In the genomic region with DNA sequence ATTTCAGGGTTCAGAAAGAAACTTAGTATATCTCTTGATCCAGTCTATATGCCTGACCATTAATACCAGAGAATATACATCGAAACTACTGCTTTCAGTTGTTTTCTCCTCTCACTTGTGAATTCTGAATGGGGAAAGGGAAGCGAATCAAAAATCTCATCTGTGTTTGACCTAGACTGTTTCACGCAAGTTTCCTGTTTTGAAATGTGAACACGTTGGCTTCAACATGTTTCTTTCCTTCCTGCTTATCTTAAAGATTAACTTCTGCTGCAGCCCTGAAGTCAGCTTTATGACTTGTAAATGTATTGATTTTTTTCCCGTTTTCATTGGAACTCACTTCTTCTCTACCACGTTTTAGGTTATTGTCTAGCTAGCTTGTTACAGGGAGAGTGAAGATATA, we compare ENCODE assay signal across 13 cellular contexts. TPM values are rescaled to one million over a fixed set of nuclear protein-coding genes. Genes with fewer than 3 reads are reported as not detected.
DNase-seq lines count a peak whose midpoint lies in the region; ATAC-seq, FAIRE-seq and TF ChIP-seq lines count a peak whose summit lies in the region.
"Had no signal": no experiment of that assay in that cellular context is flagged by ENCODE, and none has a peak within 500 bp of the region (broad histone marks: within the 10 kb centered on the region; RNA-seq: fewer than 3 reads in every experiment).

No MANE protein-coding gene starts in this region.

- H2AFZ ChIP-seq in OCI-LY7 (ENCODE audit: low read length) = no peak overlapping the region

- H4K20me1 ChIP-seq in OCI-LY7 (ENCODE audit: insufficient read depth, low read length) = no peaks in the 10 kb centered on the region

- no peaks in the 10 kb centered on the region for H3K27me3 Mint-ChIP-seq in activated naive CD8-positive, alpha-beta T cell treated with anti-CD3 and anti-CD28 coated beads, Interleukin-2, amount 10 ng/mL, durations not matched to agents 7 days and 5 days
- H3K27me3 Mint-ChIP-seq: naive B cell had no signal

- H3K4me1 ChIP-seq in pancreas (peaks cover 0 to 13% (median 0%) of the 10 kb centered on the region in 3 donors), OCI-LY7 (ENCODE audit: insufficient read depth, low read length, poor library complexity, severe bottlenecking) (no peaks in the 10 kb centered on the region), suprapubic skin (no peaks in the 10 kb centered on the region)

- CTCF ChIA-PET in OCI-LY7 (lab: Charles Lee; ENCODE audit: unreplicated experiment) = no interaction called here

- H3K27me3 ChIP-seq in pancreas (no peaks in the 10 kb centered on the region), suprapubic skin (no peaks in the 10 kb centered on the region)

- intact Hi-C loops in pancreas (cut with DNase I) = no loop called here
- intact Hi-C loops in OCI-LY7 (cut with micrococcal nuclease; ENCODE audit: unreplicated experiment) = no loop called here

- FAIRE-seq in pancreas (lab: Jason Lieb, UNC) = no peak

- H3K4me3 Mint-ChIP-seq in activated naive CD8-positive, alpha-beta T cell treated with anti-CD3 and anti-CD28 coated beads, Interleukin-2, amount 10 ng/mL, durations not matched to agents 7 days and 5 days = peak overlapping the region; percentile 9

- peak; percentile 1 for DNase-seq in GDM1 (lab: John Stamatoyannopoulos, UW)
- DNase-seq in NOMO-1 (lab: John Stamatoyannopoulos, UW; ENCODE audit: unreplicated experiment in 2 of 2) = peak; percentile 30 to 94
- DNase-seq in activated naive CD8-positive, alpha-beta T cell treated with anti-CD3 and anti-CD28 coated beads, Interleukin-2, amount 10 ng/mL, durations not matched to agents 7 days and 5 days = no peak
- DNase-seq in pancreas = no peak
- no peak for DNase-seq in OCI-LY7 (ENCODE audit: low spot score)
- no peak for DNase-seq in suprapubic skin (ENCODE audit: low spot score in 2 of 2)
- DNase-seq: amygdala, foreskin fibroblast, naive B cell, NCI-H2081 treated with DMSO at 0.1 percent for 48 hours had no signal

- H3K9me2 ChIP-seq in OCI-LY7 (ENCODE audit: insufficient read depth, low read length) = no peaks in the 10 kb centered on the region

- H3K27ac ChIP-seq in pancreas (peak overlapping the region in 2 of 4 donors; percentile 51 to 61), OCI-LY7 (ENCODE audit: low read depth, low read length, poor library complexity, severe bottlenecking) (no peak overlapping the region), suprapubic skin (no peak overlapping the region)

- H3K27ac Mint-ChIP-seq in activated naive CD8-positive, alpha-beta T cell treated with anti-CD3 and anti-CD28 coated beads, Interleukin-2, amount 10 ng/mL, durations not matched to agents 7 days and 5 days = peak overlapping the region; percentile 6

- no peaks in the 10 kb centered on the region for H3K79me2 ChIP-seq in OCI-LY7 (ENCODE audit: insufficient read depth, low read depth, low read length)

- TF ChIP-seq POLR2A in suprapubic skin (IDR thresholded peaks at IDR 0.05) = no peak

- H3K36me3 Mint-ChIP-seq in activated naive CD8-positive, alpha-beta T cell treated with anti-CD3 and anti-CD28 coated beads, Interleukin-2, amount 10 ng/mL, durations not matched to agents 7 days and 5 days = peaks cover 20% of the 10 kb centered on the region

- H3K9me3 ChIP-seq in pancreas (no peaks in the 10 kb centered on the region), OCI-LY7 (ENCODE audit: low read length) (no peaks in the 10 kb centered on the region), suprapubic skin (no peaks in the 10 kb centered on the region)

- no peak overlapping the region for H3K4me3 ChIP-seq in pancreas
- no peak overlapping the region for H3K4me3 ChIP-seq in OCI-LY7 (ENCODE audit: low read depth, low read length, poor library complexity, severe bottlenecking)
- H3K4me3 ChIP-seq in suprapubic skin = no peak overlapping the region

- POLR2A ChIA-PET in activated naive CD8-positive, alpha-beta T cell treated with anti-CD3 and anti-CD28 coated beads, Interleukin-2, amount 10 ng/mL, durations not matched to agents 7 days and 5 days (lab: Charles Lee) = no interaction called here
- POLR2A ChIA-PET in OCI-LY7 (lab: Charles Lee) = interaction anchor here (0.6 kb wide), 1 partner anchor 172 kb away, joined by 4 read pairs; no protein-coding TSS in a partner anchor

- 14 to 17% methylated on average over 6 of the region's 6 CpGs for WGBS in pancreas, 2 donors
- WGBS in suprapubic skin = 77% methylated on average over 6 of the region's 6 CpGs

- no peak overlapping the region for H3K4me2 ChIP-seq in OCI-LY7 (ENCODE audit: low read length)

- no TSS peak for BruUV-seq in OCI-LY7 (replicated peaks; lab: Mats Ljungman, UMichigan)

- H3K36me3 ChIP-seq in pancreas (peaks cover 0 to 15% (median 0%) of the 10 kb centered on the region in 3 donors), OCI-LY7 (ENCODE audit: insufficient read depth, low read length) (peaks cover 62% of the 10 kb centered on the region), suprapubic skin (peaks cover 58% of the 10 kb centered on the region)

- no peak for TF ChIP-seq CTCF in pancreas (IDR thresholded peaks at IDR 0.05)
- no peak for TF ChIP-seq CTCF in OCI-LY7 (conservative IDR thresholded peaks at IDR 0.05; ENCODE audit: low read length)
- TF ChIP-seq CTCF in suprapubic skin (IDR thresholded peaks at IDR 0.05) = no peak

- no peaks in the 10 kb centered on the region for H3K9me3 Mint-ChIP-seq in activated naive CD8-positive, alpha-beta T cell treated with anti-CD3 and anti-CD28 coated beads, Interleukin-2, amount 10 ng/mL, durations not matched to agents 7 days and 5 days
- H3K9me3 Mint-ChIP-seq: naive B cell had no signal

- H3K4me1 Mint-ChIP-seq in activated naive CD8-positive, alpha-beta T cell treated with anti-CD3 and anti-CD28 coated beads, Interleukin-2, amount 10 ng/mL, durations not matched to agents 7 days and 5 days = peaks cover 5% of the 10 kb centered on the region

- TF ChIP-seq EP300 in suprapubic skin (IDR thresholded peaks at IDR 0.05) = no peak

- ATAC-seq in activated naive CD8-positive, alpha-beta T cell treated with anti-CD3 and anti-CD28 coated beads, Interleukin-2, amount 10 ng/mL, durations not matched to agents 7 days and 5 days (ENCODE audit: low read depth) = no peak
- ATAC-seq in pancreas (peak in 3 of 4 donors; percentile 60 to 66 (median 64)), HG03521 (IDR thresholded peaks at IDR 0.05; ENCODE audit: unreplicated experiment) (no peak)

RNA-seq across cellular contexts. Expression of a gene that starts 49.9 kb away (rescaled TPM):
- 10 to 100 TPM; 24.8 to 26.6 TPM for total RNA-seq in activated naive CD8-positive, alpha-beta T cell treated with anti-CD3 and anti-CD28 coated beads, Interleukin-2, amount 10 ng/mL, durations not matched to agents 7 days and 5 days
- total RNA-seq in pancreas = 10 to 100 TPM; 10.2 to 23.4 (median 13.0) TPM
- polyA plus RNA-seq in pancreas = 1 to 10 TPM; 5.9 to 6.5 TPM
- 13.5 and 16.4 TPM in 2 replicates for total RNA-seq in OCI-LY7 (2014; rRNA removed; shearing (Covaris generic))
- total RNA-seq in OCI-LY7 (2022) = 31.6 and 32.0 TPM in 2 replicates
- 10 to 100 TPM; 19.8 to 45.4 (median 29.0) TPM for total RNA-seq in suprapubic skin

RNA-seq across cellular contexts. Expression of a gene that starts 54.9 kb away (rescaled TPM):
- total RNA-seq in activated naive CD8-positive, alpha-beta T cell treated with anti-CD3 and anti-CD28 coated beads, Interleukin-2, amount 10 ng/mL, durations not matched to agents 7 days and 5 days = not detected
- total RNA-seq in pancreas (1 to 10 TPM; 1.1 to 8.6 (median 3.6) TPM), OCI-LY7 (2022) (not detected in 2 replicates), suprapubic skin (not detected)
- 10 to 100 TPM; 39.2 to 76.3 TPM for polyA plus RNA-seq in pancreas
- not detected in 2 replicates for total RNA-seq in OCI-LY7 (2014; rRNA removed; shearing (Covaris generic))
- total RNA-seq: activated CD8-positive, alpha-beta memory T cell treated with anti-CD3 and anti-CD28 coated beads for 36 hours had no signal

RNA-seq across cellular contexts. Expression of a gene that starts 59.6 kb away (rescaled TPM):
- total RNA-seq in activated naive CD8-positive, alpha-beta T cell treated with anti-CD3 and anti-CD28 coated beads, Interleukin-2, amount 10 ng/mL, durations not matched to agents 7 days and 5 days = not detected
- total RNA-seq in pancreas (under 1 TPM in 4 of 6 donors, not detected in 2; 0.56 to 0.69 (median 0.63) TPM), OCI-LY7 (2022) (not detected in 2 replicates), suprapubic skin (not detected)
- 1 to 10 TPM; 3.7 to 7.5 TPM for polyA plus RNA-seq in pancreas
- total RNA-seq in OCI-LY7 (2014; rRNA removed; shearing (Covaris generic)) = not detected in 2 replicates
- total RNA-seq: activated CD8-positive, alpha-beta memory T cell treated with anti-CD3 and anti-CD28 coated beads for 36 hours; skeletal muscle tissue had no signal

Comparison
In these comparisons a context has a peak if more than half of its experiments do, and no peak if none do; other contexts are left out.
1. DNase-seq: peak in GDM1 (single experiment) and NOMO-1 (2 of 2); none in activated naive CD8-positive, alpha-beta T cell treated with anti-CD3 and anti-CD28 coated beads, Interleukin-2, amount 10 ng/mL, durations not matched to agents 7 days and 5 days (single experiment), pancreas (0 of 6), OCI-LY7 (single experiment) and suprapubic skin (0 of 2).
2. ATAC-seq: peak in pancreas (3 of 4); none in activated naive CD8-positive, alpha-beta T cell treated with anti-CD3 and anti-CD28 coated beads, Interleukin-2, amount 10 ng/mL, durations not matched to agents 7 days and 5 days (single experiment) and HG03521 (single experiment).